Comparison of ENCODE assay signal across 1 cellular context in genomic region chr9:136138566-136138965, GRCh38.
TF ChIP-seq lines count a peak whose summit lies in the region.

No MANE protein-coding gene starts in this region.

TF ChIP-seq in HEK293, 187 proteins besides CTCF, POLR2A, EP300 and RAD21 (continued from another document):
- TF ChIP-seq ZNF362 (tag by site-specific recombination; IDR thresholded peaks at IDR 0.05), result no peak
- no peak for TF ChIP-seq ZNF555 (tag by site-specific recombination; conservative IDR thresholded peaks at IDR 0.05)
- TF ChIP-seq ZSCAN18 (tag by site-specific recombination; IDR thresholded peaks at IDR 0.05), result no peak
